8 cellular contexts compared by ENCODE assay signal in genomic region chr2:218291934-218292699, GRCh38. TPM values are rescaled to one million over a fixed set of nuclear protein-coding genes. Genes with fewer than 3 reads are reported as not detected.
A peak's percentile ranks its signal among the peaks of the same experiment; 100 is the strongest.
DNase-seq lines count a peak whose midpoint lies in the region; ATAC-seq and TF ChIP-seq lines count a peak whose summit lies in the region.

A gene with protein sequence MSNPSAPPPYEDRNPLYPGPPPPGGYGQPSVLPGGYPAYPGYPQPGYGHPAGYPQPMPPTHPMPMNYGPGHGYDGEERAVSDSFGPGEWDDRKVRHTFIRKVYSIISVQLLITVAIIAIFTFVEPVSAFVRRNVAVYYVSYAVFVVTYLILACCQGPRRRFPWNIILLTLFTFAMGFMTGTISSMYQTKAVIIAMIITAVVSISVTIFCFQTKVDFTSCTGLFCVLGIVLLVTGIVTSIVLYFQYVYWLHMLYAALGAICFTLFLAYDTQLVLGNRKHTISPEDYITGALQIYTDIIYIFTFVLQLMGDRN (minus strand): TSS chr2:218292503. CDS start chr2:218282141, 10,362 bp downstream.

- H3K9me3 Mint-ChIP-seq in activated naive CD4-positive, alpha-beta T cell treated with anti-CD3 and anti-CD28 coated beads for 36 hours, result no peaks in the 10 kb centered on the region

- no peaks in the 10 kb centered on the region for H3K27me3 ChIP-seq in osteoblast (ENCODE audit: insufficient read depth, low read length)
- no peaks in the 10 kb centered on the region for H3K27me3 ChIP-seq in thoracic aorta (replicated peaks; ENCODE audit: insufficient read depth)

- H3K27me3 Mint-ChIP-seq in activated naive CD4-positive, alpha-beta T cell treated with anti-CD3 and anti-CD28 coated beads for 36 hours (ENCODE audit: low read depth), result no peaks in the 10 kb centered on the region

- peak within 1 kb of the TSS; percentile 73 for H2AFZ ChIP-seq in osteoblast (ENCODE audit: low read length)

- peaks cover 49% of the 10 kb centered on the region for H3K4me1 Mint-ChIP-seq in activated naive CD4-positive, alpha-beta T cell treated with anti-CD3 and anti-CD28 coated beads for 36 hours (ENCODE audit: low read depth)

- CTCF ChIA-PET in RWPE1 (lab: Yijun Ruan, JAX), result interaction anchor here (0.6 to 1.5 kb wide), 5 partner anchors 10 to 1414 kb away, joined by 3 to 9 read pairs (median 4); partner anchors contain the start of genes AAMP and PNKD
- CTCF ChIA-PET in activated naive CD4-positive, alpha-beta T cell treated with anti-CD3 and anti-CD28 coated beads for 36 hours (lab: Charles Lee), result interaction anchor here (0.6 to 12.5 kb wide), 11 partner anchors 9 to 105 kb away, joined by 3 to 214 read pairs (median 8); partner anchors contain the start of genes AAMP, CATIP and PNKD

- TF ChIP-seq CTCF in AG09319 (IDR thresholded peaks at IDR 0.05; ENCODE audit: low read depth, low read length) (peak; percentile 48), RWPE1 (conservative IDR thresholded peaks at IDR 0.05; ENCODE audit: low read depth) (peak; percentile 95), osteoblast (IDR thresholded peaks at IDR 0.05; ENCODE audit: extremely low read depth, low read depth, low read length) (peak; percentile 62), thoracic aorta (IDR thresholded peaks at IDR 0.05) (peak; percentile 78)

- H3K9me3 ChIP-seq in osteoblast (ENCODE audit: low read depth, low read length) (no peaks in the 10 kb centered on the region), thoracic aorta (no peaks in the 10 kb centered on the region)

- H3K4me2 ChIP-seq in osteoblast (ENCODE audit: insufficient read depth, low read length), result peak within 1 kb of the TSS; percentile 94

- H3K4me1 ChIP-seq in osteoblast (ENCODE audit: insufficient read depth, low read length), result peaks cover 36% of the 10 kb centered on the region
- peaks cover 60 to 89% of the 10 kb centered on the region in 2 donors for H3K4me1 ChIP-seq in thoracic aorta (ENCODE audit: control insufficient read depth in 1 of 2, low read depth in 2 of 2)

- in situ Hi-C loops in GM18951 (cut with MboI; ENCODE audit: low sequenced_read_pairs, unreplicated experiment), result no loop called here

- POLR2A ChIA-PET in RWPE1 (lab: Yijun Ruan, JAX; ENCODE audit: low non-redundant PET), result interaction anchor here (1.2 kb wide), 1 partner anchor 19 kb away, joined by 4 read pairs; no protein-coding TSS in a partner anchor

- H3K36me3 ChIP-seq in osteoblast (ENCODE audit: insufficient read depth, low read length) (no peaks in the 10 kb centered on the region), thoracic aorta (no peaks in the 10 kb centered on the region)

- peak within 1 kb of the TSS; percentile 94 for H3K27ac Mint-ChIP-seq in activated naive CD4-positive, alpha-beta T cell treated with anti-CD3 and anti-CD28 coated beads for 36 hours

- DNase-seq in AG09319 (ENCODE audit: extremely low read depth, low read depth) (no peak), RWPE1 (ENCODE audit: low spot score) (peak; percentile 86), globus pallidus (ENCODE audit: low spot score) (peak; percentile 80), osteoblast (ENCODE audit: insufficient read length, low spot score, missing footprints) (peak; percentile 98), thoracic aorta (ENCODE audit: low spot score) (no peak)
- peak; percentile 75 for DNase-seq in activated naive CD4-positive, alpha-beta T cell treated with anti-CD3 and anti-CD28 coated beads for 36 hours

- ATAC-seq in HG03139 (IDR thresholded peaks at IDR 0.05; ENCODE audit: unreplicated experiment) (peak; percentile 54), thoracic aorta (ENCODE audit: insufficient number of reproducible peaks, low FRiP score, low read depth) (peak; percentile 46)

- H3K4me3 Mint-ChIP-seq in activated naive CD4-positive, alpha-beta T cell treated with anti-CD3 and anti-CD28 coated beads for 36 hours, result peak within 1 kb of the TSS; percentile 78

- intact Hi-C loops in activated naive CD4-positive, alpha-beta T cell treated with anti-CD3 and anti-CD28 coated beads for 36 hours (cut with micrococcal nuclease), result loop anchor here (1.0 to 5.0 kb wide), 6 partner anchors 22 to 367 kb away; partner anchors contain the start of genes AAMP, BCS1L, CNOT9 and PNKD

- peak within 1 kb of the TSS; percentile 87 for H3K4me3 ChIP-seq in osteoblast (ENCODE audit: insufficient read depth, low read length)
- peak within 1 kb of the TSS; percentile 94 for H3K4me3 ChIP-seq in thoracic aorta

- H3K36me3 Mint-ChIP-seq in activated naive CD4-positive, alpha-beta T cell treated with anti-CD3 and anti-CD28 coated beads for 36 hours (ENCODE audit: low read depth), result peaks cover 1% of the 10 kb centered on the region

- H3K79me2 ChIP-seq in osteoblast (ENCODE audit: insufficient read depth, low read length), result peaks cover 53% of the 10 kb centered on the region

- H3K27ac ChIP-seq in RWPE1 (peak within 1 kb of the TSS; percentile 95), osteoblast (ENCODE audit: low read depth, low read length) (peak within 1 kb of the TSS; percentile 64), thoracic aorta (peak within 1 kb of the TSS; percentile 96 to 99)

- peak; percentile 50 for TF ChIP-seq POLR2A in GM18951 (IDR thresholded peaks at IDR 0.05; ENCODE audit: extremely low read depth, insufficient read depth, insufficient read length)

- H4K20me1 ChIP-seq in osteoblast (ENCODE audit: insufficient read depth, low read length), result peaks cover 18% of the 10 kb centered on the region

RNA-seq across cellular contexts. Expression of the gene that starts here (rescaled TPM):
- 10 to 100 TPM; 43.1 to 43.4 TPM for total RNA-seq in activated naive CD4-positive, alpha-beta T cell treated with anti-CD3 and anti-CD28 coated beads for 36 hours
- total RNA-seq in osteoblast (155 and 187 TPM in 2 replicates), thoracic aorta (100 to 1,000 TPM; 324 to 369 TPM)

Comparison
In these comparisons a context has a peak if more than half of its experiments do, and no peak if none do; other contexts are left out.
1. DNase-seq: peak in RWPE1 (single experiment), activated naive CD4-positive, alpha-beta T cell treated with anti-CD3 and anti-CD28 coated beads for 36 hours (single experiment), globus pallidus (single experiment) and osteoblast (single experiment); none in AG09319 (single experiment) and thoracic aorta (single experiment).
2. Peak in every context shown above with its lines, with median percentiles within 50 percentile points of each other: CTCF ChIP-seq and H3K27ac ChIP-seq.